ENCODE assay signal across 13 cellular contexts in the genomic region with DNA sequence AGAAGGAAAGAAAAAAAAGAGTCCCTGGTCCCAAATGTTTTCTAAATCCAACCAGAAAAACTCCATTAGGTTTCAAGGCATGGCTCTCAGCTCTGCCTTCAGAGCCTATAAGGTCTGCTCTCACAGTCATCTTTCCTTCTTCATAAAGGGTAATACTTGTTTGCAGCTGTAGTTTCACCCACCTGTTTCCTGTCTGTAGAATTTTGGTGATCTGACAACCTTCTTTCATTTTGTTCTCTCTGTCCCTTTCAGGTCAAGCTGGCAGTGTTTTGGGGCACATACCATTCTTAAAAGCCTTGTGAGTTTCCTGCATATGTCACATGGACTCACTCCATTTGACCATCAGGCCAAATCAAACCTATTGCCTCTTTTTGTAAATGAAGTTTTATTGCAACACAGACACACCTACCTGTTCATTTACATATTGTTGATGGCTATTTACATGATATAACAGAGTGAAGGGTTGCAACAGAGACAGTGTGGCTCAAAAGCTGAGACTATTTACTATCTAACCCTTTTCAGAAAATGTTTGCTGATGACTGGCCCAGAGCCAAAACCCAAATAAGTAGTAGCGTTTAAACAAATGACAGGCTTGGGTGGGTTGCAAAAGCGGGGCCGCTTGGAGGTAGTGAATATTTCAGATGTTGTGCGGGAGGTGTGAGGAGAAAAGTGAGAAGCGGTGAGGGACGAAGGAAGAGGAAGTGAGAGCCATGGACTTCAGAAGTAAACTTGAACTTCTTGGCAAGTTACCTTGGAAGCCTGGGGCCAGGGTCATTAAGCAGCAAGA.
DNase-seq lines count a peak whose midpoint lies in the region; ATAC-seq, FAIRE-seq and TF ChIP-seq lines count a peak whose summit lies in the region.
"Had no signal": no experiment of that assay in that cellular context is flagged by ENCODE, and none has a peak within 500 bp of the region (broad histone marks: within the 10 kb centered on the region; RNA-seq: fewer than 3 reads in every experiment).

No MANE protein-coding gene starts in this region.

- peak overlapping the region; percentile 38 for H3K4me2 ChIP-seq in Loucy (ENCODE audit: low read depth, low read length, poor library complexity, severe bottlenecking)
- no peak overlapping the region for H3K4me2 ChIP-seq in HepG2 (ENCODE audit: low read depth, low read length)

- H3K9me3 ChIP-seq in Loucy (ENCODE audit: insufficient read depth, low read depth, low read length) (peaks cover 11% of the 10 kb centered on the region; the same call in 1 of the 2 replicates), neutrophil (no peaks in the 10 kb centered on the region), HepG2 (ENCODE audit: low read length) (peaks cover 15% of the 10 kb centered on the region)
- H3K9me3 ChIP-seq: thyroid gland had no signal

- in situ Hi-C loops in HepG2 (cut with HindIII; ENCODE audit: extremely low pct_ligation_motif_present, low pct_unique_long_range_greater_than_20kb), result no loop called here

- ATAC-seq in HG02798 (IDR thresholded peaks at IDR 0.05; ENCODE audit: poor library complexity, unreplicated experiment), result peak; percentile 54
- ATAC-seq in HepG2, result no peak

- TF ChIP-seq RAD21 in HepG2 (CRISPR knock-in tag; IDR thresholded peaks at IDR 0.05), result no peak

- peaks cover 5% of the 10 kb centered on the region; the same call in 1 of the 2 replicates for H3F3A ChIP-seq in Loucy (ENCODE audit: low read depth)

- H3K4me1 Mint-ChIP-seq in chondrocyte (ENCODE audit: low read depth), result no peaks in the 10 kb centered on the region

- BruUV-seq in HepG2 (replicated peaks; lab: Mats Ljungman, UMichigan), result no TSS peak

- no peaks in the 10 kb centered on the region for H4K20me1 ChIP-seq in Loucy (ENCODE audit: insufficient read depth, low read length, poor library complexity, severe bottlenecking)
- no peaks in the 10 kb centered on the region for H4K20me1 ChIP-seq in HepG2 (ENCODE audit: insufficient read depth, low read length)

- no peak for FAIRE-seq in HepG2 (lab: Jason Lieb, UNC)

- H3K36me3 ChIP-seq in Loucy (ENCODE audit: insufficient read depth, low read length) (no peaks in the 10 kb centered on the region), neutrophil (no peaks in the 10 kb centered on the region), HepG2 (replicated peaks in 1 of 2; ENCODE audit: control insufficient read depth in 1 of 2, insufficient read depth in 2 of 2, low read length in 2 of 2) (no peaks in the 10 kb centered on the region)
- H3K36me3 ChIP-seq: thyroid gland had no signal

- H3K79me2 ChIP-seq in Loucy (ENCODE audit: insufficient read depth, low read length) (no peaks in the 10 kb centered on the region), HepG2 (ENCODE audit: insufficient read depth, low read length) (no peaks in the 10 kb centered on the region)

- no peaks in the 10 kb centered on the region for H3K9me2 ChIP-seq in Loucy (replicated peaks; ENCODE audit: low read depth, low read length)

- no peak overlapping the region for H3K4me3 Mint-ChIP-seq in chondrocyte (ENCODE audit: unreplicated experiment)

- TF ChIP-seq EP300 in HepG2 (IDR thresholded peaks at IDR 0.05; ENCODE audit: low read depth in 2 of 2, low read length in 2 of 2), result no peak
- TF ChIP-seq EP300 in HepG2 (CRISPR knock-in tag; IDR thresholded peaks at IDR 0.05; ENCODE audit: borderline replicate concordance), result no peak

- no peak overlapping the region for H2AFZ ChIP-seq in Loucy (ENCODE audit: low read length)
- H2AFZ ChIP-seq in HepG2 (ENCODE audit: low read length), result no peak overlapping the region

- H3K9me3 Mint-ChIP-seq in chondrocyte (ENCODE audit: low read depth), result peaks cover 19% of the 10 kb centered on the region

- DNase-seq in NCI-H345 (lab: John Stamatoyannopoulos, UW) (peak; percentile 41), NCI-H345 treated with DMSO at 0.1 percent for 48 hours (lab: John Stamatoyannopoulos, UW; ENCODE audit: unreplicated experiment) (no peak), OCI-M1 (lab: John Stamatoyannopoulos, UW) (no peak), HepG2 (ENCODE audit: low spot score) (no peak), chondrocyte (ENCODE audit: low spot score) (no peak)
- DNase-seq: GDM1, NCI-H1930, T1000, thyroid gland had no signal

- H3K36me3 Mint-ChIP-seq in chondrocyte (ENCODE audit: low read depth), result peaks cover 1% of the 10 kb centered on the region

- POLR2A ChIA-PET in HepG2 (lab: Yijun Ruan, JAX), result no interaction called here

- H3K9ac ChIP-seq in Loucy (ENCODE audit: low read depth, low read length, poor library complexity, severe bottlenecking) (no peak overlapping the region), HepG2 (ENCODE audit: insufficient read depth, low read depth, low read length) (no peak overlapping the region)

- WGBS in HepG2 (ENCODE audit: low lambda C conversion rate), result 54% methylated on average over 6 of the region's 6 CpGs

- H3K27me3 ChIP-seq in Loucy (ENCODE audit: insufficient read depth, low read length, poor library complexity, severe bottlenecking) (no peaks in the 10 kb centered on the region), neutrophil (no peaks in the 10 kb centered on the region), HepG2 (ENCODE audit: control insufficient read depth in 1 of 2, insufficient read depth in 2 of 2, low read length in 2 of 2) (no peaks in the 10 kb centered on the region)
- H3K27me3 ChIP-seq: thyroid gland had no signal

- peaks cover 18% of the 10 kb centered on the region for H3K27me3 Mint-ChIP-seq in chondrocyte (ENCODE audit: low read depth)

- peaks cover 57% of the 10 kb centered on the region for H3K4me1 ChIP-seq in Loucy (ENCODE audit: insufficient read depth, low read length, poor library complexity, severe bottlenecking)
- H3K4me1 ChIP-seq in neutrophil (ENCODE audit: control insufficient read depth in 1 of 2, insufficient read depth in 1 of 2, low read depth in 1 of 2, low read length in 1 of 2), result peaks cover 37 to 46% of the 10 kb centered on the region in 2 experiments
- peaks cover 11% of the 10 kb centered on the region for H3K4me1 ChIP-seq in HepG2 (ENCODE audit: insufficient read depth, low read length)

- H3K27ac ChIP-seq in neutrophil (peak overlapping the region; percentile 96), HepG2 (ENCODE audit: extremely low read length, insufficient read depth, low read length) (no peak overlapping the region)
- H3K27ac ChIP-seq: 22Rv1, thyroid gland had no signal

- no peak for TF ChIP-seq CTCF in Loucy (conservative IDR thresholded peaks at IDR 0.05; ENCODE audit: low read length)
- no peak for TF ChIP-seq CTCF in neutrophil (IDR thresholded peaks at IDR 0.05)
- no peak for TF ChIP-seq CTCF in HepG2 (CRISPR knock-in tag; IDR thresholded peaks at IDR 0.05)
- no peak for TF ChIP-seq CTCF in chondrocyte (IDR thresholded peaks at IDR 0.05)

- intact Hi-C loops in HepG2 (cut with micrococcal nuclease; ENCODE audit: unreplicated experiment), result no loop called here

- no peak overlapping the region for H3K4me3 ChIP-seq in Loucy (ENCODE audit: low read length, poor library complexity, severe bottlenecking)
- no peak overlapping the region for H3K4me3 ChIP-seq in neutrophil (ENCODE audit: low read depth in 1 of 2, low read length in 1 of 2)
- H3K4me3 ChIP-seq in HepG2 (replicated peaks in 1 of 3; ENCODE audit: insufficient read depth in 1 of 3, low read depth in 2 of 3, low read length in 3 of 3), result no peak overlapping the region
- H3K4me3 ChIP-seq: thyroid gland had no signal

- no peak overlapping the region for H3K27ac Mint-ChIP-seq in chondrocyte (ENCODE audit: unreplicated experiment)

- TF ChIP-seq POLR2A in HepG2 (IDR thresholded peaks at IDR 0.05; ENCODE audit: insufficient read depth in 1 of 2, low read depth in 2 of 2, low read length in 2 of 2), result no peak

- CTCF ChIA-PET in HepG2 (lab: Yijun Ruan, JAX; ENCODE audit: low intra/inter-chr PET ratio, low total read pairs), result no interaction called here

TF ChIP-seq in HepG2, 621 proteins besides CTCF, POLR2A, EP300 and RAD21:
- TF ChIP-seq SRSF4 (IDR thresholded peaks at IDR 0.05; ENCODE audit: low read depth, low read length, poor library complexity, severe bottlenecking) (no peak), THYN1 (CRISPR knock-in tag; IDR thresholded peaks at IDR 0.05; ENCODE audit: borderline replicate concordance, low read depth) (no peak), SPEN (CRISPR knock-in tag; IDR thresholded peaks at IDR 0.05; ENCODE audit: low read depth) (no peak), NFIB (CRISPR knock-in tag; IDR thresholded peaks at IDR 0.05; ENCODE audit: borderline replicate concordance) (no peak), ONECUT2 (CRISPR knock-in tag; IDR thresholded peaks at IDR 0.05) (no peak)
- TF ChIP-seq, protein P1, sequence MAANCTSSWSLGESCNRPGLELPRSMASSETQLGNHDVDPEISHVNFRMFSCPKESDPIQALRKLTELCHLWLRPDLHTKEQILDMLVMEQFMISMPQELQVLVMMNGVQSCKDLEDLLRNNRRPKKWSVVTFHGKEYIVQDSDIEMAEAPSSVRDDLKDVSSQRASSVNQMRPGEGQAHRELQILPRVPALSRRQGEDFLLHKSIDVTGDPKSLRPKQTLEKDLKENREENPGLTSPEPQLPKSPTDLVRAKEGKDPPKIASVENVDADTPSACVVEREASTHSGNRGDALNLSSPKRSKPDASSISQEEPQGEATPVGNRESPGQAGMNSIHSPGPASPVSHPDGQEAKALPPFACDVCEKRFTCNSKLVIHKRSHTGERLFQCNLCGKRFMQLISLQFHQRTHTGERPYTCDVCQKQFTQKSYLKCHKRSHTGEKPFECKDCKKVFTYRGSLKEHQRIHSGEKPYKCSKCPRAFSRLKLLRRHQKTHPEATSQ (CRISPR knock-in tag; IDR thresholded peaks at IDR 0.05; ENCODE audit: borderline replicate concordance), result no peak
